ENCODE assay signal across 7 cellular contexts in genomic region chr1:78003882-78004718, GRCh38. TPM values are rescaled to one million over a fixed set of nuclear protein-coding genes. Genes with fewer than 3 reads are reported as not detected.
DNase-seq lines count a peak whose midpoint lies in the region; TF ChIP-seq lines count a peak whose summit lies in the region.

No MANE protein-coding gene starts in this region.

- peak overlapping the region; percentile 76 for H3K4me3 ChIP-seq in MG63

- H3K9me3 ChIP-seq in MG63: no peaks in the 10 kb centered on the region

- peak overlapping the region; percentile 93 for H3K4me3 Mint-ChIP-seq in HFFc6

- TF ChIP-seq POLR2A in GM15510 (IDR thresholded peaks at IDR 0.05; ENCODE audit: borderline replicate concordance, extremely low read depth, insufficient read length): peak; percentile 88

- no peak for TF ChIP-seq CTCF in HFFc6 (IDR thresholded peaks at IDR 0.05)

- DNase-seq in HFFc6 (peak; percentile 80), MG63 (peak; percentile 61), UCSD-AML1 (lab: John Stamatoyannopoulos, UW; ENCODE audit: unreplicated experiment) (peak; percentile 46), cerebellar cortex (ENCODE audit: low spot score) (peak; percentile 81), kidney tubule cell (ENCODE audit: low spot score) (peak; percentile 92)
- peak; percentile 19 to 24 for DNase-seq in stimulated activated CD4-positive, alpha-beta T cell treated with anti-CD3 and anti-CD28 coated beads, Interleukin-2, amount 100 ng/mL, for 48 hours

- peaks cover 9% of the 10 kb centered on the region; the same call in 1 of the 2 replicates for H3K36me3 ChIP-seq in MG63

- peaks cover 4% of the 10 kb centered on the region for H3K27me3 Mint-ChIP-seq in HFFc6 (ENCODE audit: insufficient read depth)

- peaks cover 32% of the 10 kb centered on the region for H3K36me3 Mint-ChIP-seq in HFFc6 (ENCODE audit: low read depth)

- no peaks in the 10 kb centered on the region for H3K27me3 ChIP-seq in MG63

- peaks cover 6% of the 10 kb centered on the region; the same call in 1 of the 2 replicates for H3K9me3 Mint-ChIP-seq in HFFc6

- H3K27ac Mint-ChIP-seq in HFFc6: peak overlapping the region; percentile 99

- peaks cover 50% of the 10 kb centered on the region for H3K4me1 Mint-ChIP-seq in HFFc6 (ENCODE audit: low read depth)

RNA-seq across cellular contexts. Expression of gene DNAJB4, which starts 0.6 kb away (rescaled TPM):
- total RNA-seq in HFFc6 (2021; fragmentation: NEBNext Ultra II Directional; extraction: Animal tissue kit (Norgen Biotek cat#: 25700)): 100 to 1,000 TPM in 3 of 6 experiments, 10 to 100 TPM in 3; 89.6 to 245 (median 99.0) TPM
- total RNA-seq in MG63 (2014; rRNA removed; shearing (Covaris generic); ENCODE audit: low replicate concordance): 20.9 and 34.9 TPM in 2 replicates

RNA-seq across cellular contexts. Expression of gene FUBP1, which starts 25.2 kb away (rescaled TPM):
- 100 to 1,000 TPM in 5 of 6 experiments, 10 to 100 TPM in 1; 94.7 to 125 (median 119) TPM for total RNA-seq in HFFc6 (2021; fragmentation: NEBNext Ultra II Directional; extraction: Animal tissue kit (Norgen Biotek cat#: 25700))
- total RNA-seq in MG63 (2014; rRNA removed; shearing (Covaris generic); ENCODE audit: low replicate concordance): 183 and 225 TPM in 2 replicates

RNA-seq across cellular contexts. Expression of gene GIPC2, which starts 41.7 kb away (rescaled TPM):
- under 1 TPM; 0.17 to 1.00 (median 0.26) TPM for total RNA-seq in HFFc6 (2021; fragmentation: NEBNext Ultra II Directional; extraction: Animal tissue kit (Norgen Biotek cat#: 25700))
- total RNA-seq in MG63 (2014; rRNA removed; shearing (Covaris generic); ENCODE audit: low replicate concordance): 0.10 TPM in 1 of 2 replicates, not detected in the other

Comparison
In these comparisons a context has a peak if more than half of its experiments do, and no peak if none do; other contexts are left out.
1. Peak in every context shown above with its lines: DNase-seq and H3K4me3 ChIP-seq.
2. DNase-seq: peak in every context shown above with its lines; median percentile 92 in kidney tubule cell; 81 in cerebellar cortex; 80 in HFFc6; 61 in MG63; 46 in UCSD-AML1; 22 in stimulated activated CD4-positive, alpha-beta T cell treated with anti-CD3 and anti-CD28 coated beads, Interleukin-2, amount 100 ng/mL, for 48 hours.